1 cellular context compared by ENCODE assay signal in the genomic region with DNA sequence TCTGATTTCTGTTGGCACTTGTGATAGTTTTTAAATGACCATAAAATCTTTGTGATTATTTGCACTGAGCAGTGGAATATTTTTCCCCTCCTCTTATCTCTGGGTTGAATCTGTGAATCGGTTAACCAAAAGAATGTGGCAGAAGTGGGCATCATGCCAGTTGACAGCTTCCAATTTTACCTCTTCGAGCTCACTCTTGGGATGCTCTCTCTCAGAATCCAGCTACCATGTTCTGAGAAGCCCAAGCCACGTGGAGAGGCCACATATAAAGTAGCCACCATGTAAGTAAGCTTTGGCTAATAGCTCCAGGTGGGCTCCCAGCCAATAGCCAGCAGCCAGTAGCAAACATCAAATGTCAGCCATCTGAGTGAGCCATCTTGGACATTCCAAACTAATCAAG.
TF ChIP-seq lines count a peak whose summit lies in the region.

No MANE protein-coding gene starts in this region.

TF ChIP-seq in WTC11, 78 proteins besides CTCF, POLR2A, EP300 and RAD21:
- TF ChIP-seq SOX15 (CRISPR knock-in tag; IDR thresholded peaks at IDR 0.05) (no peak), HMGXB4 (CRISPR knock-in tag; IDR thresholded peaks at IDR 0.05) (no peak), USF2 (CRISPR knock-in tag; IDR thresholded peaks at IDR 0.05) (no peak)
